Comparison of ENCODE assay signal across 19 cellular contexts in genomic region chr4:57071340-57071739, GRCh38. TPM values are rescaled to one million over a fixed set of nuclear protein-coding genes. Genes with fewer than 3 reads are reported as not detected.
A peak's percentile ranks its signal among the peaks of the same experiment; 100 is the strongest.
DNase-seq lines count a peak whose midpoint lies in the region; ATAC-seq and TF ChIP-seq lines count a peak whose summit lies in the region.
"Had no signal": no experiment of that assay in that cellular context is flagged by ENCODE, and none has a peak within 500 bp of the region (broad histone marks: within the 10 kb centered on the region; RNA-seq: fewer than 3 reads in every experiment).

No MANE protein-coding gene starts in this region.

- POLR2A ChIA-PET in MCF 10A (lab: Yijun Ruan, JAX): interaction anchor here (1.3 kb wide), 1 partner anchor 10 kb away, joined by 6 read pairs; no protein-coding TSS in a partner anchor

- no peak for TF ChIP-seq POLR2A in breast epithelium (IDR thresholded peaks at IDR 0.05)

- peak overlapping the region in 1 of 2 donors; percentile 69 for H3K27ac ChIP-seq in breast epithelium
- H3K27ac ChIP-seq: cardiac muscle cell, ovary had no signal

- H3K4me1 ChIP-seq in breast epithelium: no peaks in the 10 kb centered on the region
- no peaks in the 10 kb centered on the region for H3K4me1 ChIP-seq in mucosa of descending colon (ENCODE audit: low read depth)

- no peak overlapping the region for H3K27ac Mint-ChIP-seq in MCF 10A (ENCODE audit: low read depth, unreplicated experiment)
- H3K27ac Mint-ChIP-seq in chondrocyte (ENCODE audit: unreplicated experiment): peak overlapping the region; percentile 91
- H3K27ac Mint-ChIP-seq: activated T-cell treated with anti-CD3 and anti-CD28 coated beads, Interleukin-2, amount 50 U/mL, for 72 hours; WTC11 had no signal

- no peaks in the 10 kb centered on the region for H3K27me3 ChIP-seq in breast epithelium
- H3K27me3 ChIP-seq: cardiac muscle cell, esophagus squamous epithelium, ovary had no signal

- intact Hi-C loops in MCF 10A (cut with micrococcal nuclease) (no loop called here), breast epithelium (cut with DNase I; ENCODE audit: low total_unique reads) (no loop called here), mucosa of descending colon (cut with DNase I, micrococcal nuclease) (no loop called here)

- H3K4me3 Mint-ChIP-seq in MCF 10A (ENCODE audit: unreplicated experiment): no peak overlapping the region
- no peak overlapping the region for H3K4me3 Mint-ChIP-seq in chondrocyte (ENCODE audit: unreplicated experiment)
- H3K4me3 Mint-ChIP-seq: activated T-cell treated with anti-CD3 and anti-CD28 coated beads, Interleukin-2, amount 50 U/mL, for 72 hours; H9; WTC11 had no signal

- no peaks in the 10 kb centered on the region for H3K36me3 Mint-ChIP-seq in MCF 10A (ENCODE audit: insufficient read depth, unreplicated experiment)
- H3K36me3 Mint-ChIP-seq in chondrocyte (ENCODE audit: low read depth): peaks cover 56% of the 10 kb centered on the region
- H3K36me3 Mint-ChIP-seq: WTC11 had no signal

- BruUV-seq in MCF 10A (replicated peaks; lab: Mats Ljungman, UMichigan): no TSS peak

- no peak overlapping the region for H3K4me3 ChIP-seq in breast epithelium
- H3K4me3 ChIP-seq in mucosa of descending colon: no peak overlapping the region
- H3K4me3 ChIP-seq: cardiac muscle cell, esophagus squamous epithelium, ovary had no signal

- no peaks in the 10 kb centered on the region for H3K9me3 ChIP-seq in breast epithelium
- H3K9me3 ChIP-seq in mucosa of descending colon: no peaks in the 10 kb centered on the region
- H3K9me3 ChIP-seq: esophagus squamous epithelium, ovary had no signal

- TF ChIP-seq CTCF in MCF 10A (IDR thresholded peaks at IDR 0.05; ENCODE audit: unreplicated experiment): no peak
- TF ChIP-seq CTCF in breast epithelium (IDR thresholded peaks at IDR 0.05): no peak
- no peak for TF ChIP-seq CTCF in chondrocyte (IDR thresholded peaks at IDR 0.05)
- no peak for TF ChIP-seq CTCF in mucosa of descending colon (IDR thresholded peaks at IDR 0.05)

- DNase-seq in MCF 10A (ENCODE audit: unreplicated experiment) (peak; percentile 54), breast epithelium (ENCODE audit: low spot score in 2 of 2) (no peak), chondrocyte (ENCODE audit: low spot score) (no peak), mucosa of descending colon (no peak), T-helper 9 cell (no peak), NCI-H2107 treated with DMSO at 0.1 percent for 48 hours (lab: John Stamatoyannopoulos, UW; ENCODE audit: unreplicated experiment) (no peak), kidney tubule cell (ENCODE audit: low spot score) (no peak)
- DNase-seq: 8988T; activated T-cell treated with anti-CD3 and anti-CD28 coated beads, Interleukin-2, amount 50 U/mL, for 72 hours; esophagus squamous epithelium; H9; NCI-H2107; ovary; PC-3; stimulated activated CD4-positive, alpha-beta T cell treated with anti-CD3 and anti-CD28 coated beads, Interleukin-4, amount 100 ng/mL, for 1 hour had no signal

- peaks cover 35% of the 10 kb centered on the region for H3K4me1 Mint-ChIP-seq in MCF 10A (ENCODE audit: insufficient read depth, unreplicated experiment)
- peaks cover 98% of the 10 kb centered on the region for H3K4me1 Mint-ChIP-seq in chondrocyte (ENCODE audit: low read depth)

- no peaks in the 10 kb centered on the region for H3K27me3 Mint-ChIP-seq in MCF 10A (ENCODE audit: insufficient read depth, unreplicated experiment)
- H3K27me3 Mint-ChIP-seq in chondrocyte (ENCODE audit: low read depth): no peaks in the 10 kb centered on the region

- ATAC-seq in mucosa of descending colon: peak; percentile 37
- ATAC-seq in HG02763 (IDR thresholded peaks at IDR 0.05; ENCODE audit: unreplicated experiment): no peak
- ATAC-seq: activated T-cell treated with anti-CD3 and anti-CD28 coated beads, Interleukin-2, amount 50 U/mL, for 72 hours; left lobe of liver; WTC11 had no signal

- H3K36me3 ChIP-seq in breast epithelium (no peaks in the 10 kb centered on the region), mucosa of descending colon (ENCODE audit: low read depth) (no peaks in the 10 kb centered on the region)
- H3K36me3 ChIP-seq: cardiac muscle cell, esophagus squamous epithelium, ovary had no signal

- CTCF ChIA-PET in MCF 10A (lab: Yijun Ruan, JAX): interaction anchor here (0.5 to 1.7 kb wide), 3 partner anchors 12 to 91 kb away, joined by 3 to 7 read pairs (median 4); no protein-coding TSS in a partner anchor

- H3K9me3 Mint-ChIP-seq in MCF 10A (ENCODE audit: unreplicated experiment): no peaks in the 10 kb centered on the region
- H3K9me3 Mint-ChIP-seq in chondrocyte (ENCODE audit: low read depth): no peaks in the 10 kb centered on the region
- H3K9me3 Mint-ChIP-seq: activated T-cell treated with anti-CD3 and anti-CD28 coated beads, Interleukin-2, amount 50 U/mL, for 72 hours; H9; WTC11 had no signal

RNA-seq across cellular contexts. Expression of gene IGFBP7, which starts 38.8 kb away (rescaled TPM):
- total RNA-seq in MCF 10A (2022) (55.2 and 61.9 TPM in 2 replicates), breast epithelium (100 to 1,000 TPM; 205 to 769 (median 622) TPM), chondrocyte (3,991 to 5,189 TPM (median 5,125 TPM) in 3 replicates), mucosa of descending colon (100 to 1,000 TPM in 2 of 3 donors, 10 to 100 TPM in 1; 32.7 to 225 (median 116) TPM)
- total RNA-seq: activated T-cell treated with anti-CD3 and anti-CD28 coated beads, Interleukin-2, amount 50 U/mL, for 72 hours; PC-3 had no signal
